In genomic region chr7:38177621-38178003, GRCh38 we compare ENCODE assay signal across 8 cellular contexts. TPM values are rescaled to one million over a fixed set of nuclear protein-coding genes. Genes with fewer than 3 reads are reported as not detected.
DNase-seq lines count a peak whose midpoint lies in the region; TF ChIP-seq lines count a peak whose summit lies in the region.

No MANE protein-coding gene starts in this region.

- peak overlapping the region; percentile 31; the same call in 1 of the 2 replicates for H3K9ac ChIP-seq in KMS-11
- no peak overlapping the region for H3K9ac ChIP-seq in neural progenitor cell

- H3K79me2 ChIP-seq in KMS-11 (ENCODE audit: insufficient read depth, low read depth) (no peaks in the 10 kb centered on the region), neural progenitor cell (ENCODE audit: low read depth) (peaks cover 43% of the 10 kb centered on the region)

- H3K27me3 Mint-ChIP-seq in Calu3 (ENCODE audit: unreplicated experiment), result no peaks in the 10 kb centered on the region
- no peaks in the 10 kb centered on the region for H3K27me3 Mint-ChIP-seq in dendritic cell treated with granulocyte-macrophage colony-stimulating factor and Interleukin-4, amounts not matched to agents 40 ng/mL and 50 ng/mL, for 4 days
- peaks cover 3% of the 10 kb centered on the region for H3K27me3 Mint-ChIP-seq in neural progenitor cell (ENCODE audit: insufficient read depth, low read depth)

- intact Hi-C loops in Calu3 (cut with micrococcal nuclease; ENCODE audit: unreplicated experiment) (loop anchor here (2.0 to 5.0 kb wide), 4 partner anchors 40 to 257 kb away; partner anchors contain the start of gene EPDR1), posterior vena cava (cut with DNase I) (no loop called here)
- intact Hi-C loops in dendritic cell treated with granulocyte-macrophage colony-stimulating factor and Interleukin-4, amounts not matched to agents 40 ng/mL and 50 ng/mL, for 4 days (cut with micrococcal nuclease), result no loop called here

- H3K4me1 Mint-ChIP-seq in Calu3 (ENCODE audit: low read depth, unreplicated experiment) (peaks cover 17% of the 10 kb centered on the region), neural progenitor cell (peaks cover 28% of the 10 kb centered on the region)
- H3K4me1 Mint-ChIP-seq in dendritic cell treated with granulocyte-macrophage colony-stimulating factor and Interleukin-4, amounts not matched to agents 40 ng/mL and 50 ng/mL, for 4 days (ENCODE audit: low read depth), result peaks cover 31% of the 10 kb centered on the region

- H3K36me3 Mint-ChIP-seq in Calu3 (ENCODE audit: insufficient read depth, unreplicated experiment), result peaks cover 21% of the 10 kb centered on the region
- peaks cover 8% of the 10 kb centered on the region for H3K36me3 Mint-ChIP-seq in dendritic cell treated with granulocyte-macrophage colony-stimulating factor and Interleukin-4, amounts not matched to agents 40 ng/mL and 50 ng/mL, for 4 days (ENCODE audit: low read depth)
- peaks cover 3% of the 10 kb centered on the region for H3K36me3 Mint-ChIP-seq in neural progenitor cell

- BruUV-seq in Calu3 (replicated peaks; lab: Mats Ljungman, UMichigan), result TSS peak; percentile 99

- no peaks in the 10 kb centered on the region for H3K9me3 Mint-ChIP-seq in Calu3 (ENCODE audit: low read depth, unreplicated experiment)
- no peaks in the 10 kb centered on the region for H3K9me3 Mint-ChIP-seq in dendritic cell treated with granulocyte-macrophage colony-stimulating factor and Interleukin-4, amounts not matched to agents 40 ng/mL and 50 ng/mL, for 4 days
- H3K9me3 Mint-ChIP-seq in neural progenitor cell, result no peaks in the 10 kb centered on the region

- no peaks in the 10 kb centered on the region for H3K36me3 ChIP-seq in KMS-11 (ENCODE audit: insufficient read depth)
- H3K36me3 ChIP-seq in neural progenitor cell, result no peaks in the 10 kb centered on the region

- H3K9me3 ChIP-seq in neural progenitor cell (ENCODE audit: low read depth), result no peaks in the 10 kb centered on the region

- H3K27me3 ChIP-seq in KMS-11 (ENCODE audit: insufficient read depth, low read depth), result no peaks in the 10 kb centered on the region
- H3K27me3 ChIP-seq in neural progenitor cell, result no peaks in the 10 kb centered on the region

- H3K4me3 Mint-ChIP-seq in Calu3 (ENCODE audit: low read depth, unreplicated experiment) (peak overlapping the region; percentile 95), neural progenitor cell (peak overlapping the region; percentile 98)
- H3K4me3 Mint-ChIP-seq in dendritic cell treated with granulocyte-macrophage colony-stimulating factor and Interleukin-4, amounts not matched to agents 40 ng/mL and 50 ng/mL, for 4 days, result peak overlapping the region; percentile 79

- H3K27ac ChIP-seq in KMS-11 (peak overlapping the region; percentile 15; the same call in 1 of the 2 replicates), neural progenitor cell (peak overlapping the region; percentile 73)

- H3K4me1 ChIP-seq in KMS-11 (ENCODE audit: low read depth, poor library complexity, severe bottlenecking), result peaks cover 15% of the 10 kb centered on the region
- peaks cover 7% of the 10 kb centered on the region for H3K4me1 ChIP-seq in neural progenitor cell

- TF ChIP-seq CTCF in Calu3 (IDR thresholded peaks at IDR 0.05; ENCODE audit: unreplicated experiment) (no peak), KMS-11 (conservative IDR thresholded peaks at IDR 0.05; ENCODE audit: low read depth, low read length) (no peak), neural progenitor cell (IDR thresholded peaks at IDR 0.05) (no peak)

- H2AFZ ChIP-seq in KMS-11 (ENCODE audit: low read depth) (peak overlapping the region; percentile 96), neural progenitor cell (replicated peaks) (peak overlapping the region; percentile 18)

- H4K20me1 ChIP-seq in KMS-11 (ENCODE audit: insufficient read depth) (no peaks in the 10 kb centered on the region), neural progenitor cell (ENCODE audit: low read depth) (peaks cover 4% of the 10 kb centered on the region)

- no peak overlapping the region for H3K4me3 ChIP-seq in KMS-11 (IDR thresholded peaks at IDR 0.05; ENCODE audit: insufficient read depth, low read depth, low read length)
- H3K4me3 ChIP-seq in neural progenitor cell, result peak overlapping the region; percentile 41

- peaks cover 8% of the 10 kb centered on the region for H3F3A ChIP-seq in neural progenitor cell (ENCODE audit: low read depth)

- DNase-seq in Calu3, result no peak
- DNase-seq in neural progenitor cell (ENCODE audit: low spot score), result no peak
- no peak for DNase-seq in amygdala (lab: John Stamatoyannopoulos, UW)
- DNase-seq in activated effector memory CD4-positive, alpha-beta T cell treated with Interleukin-2 at 50 U/mL for 16 hours, result no peak
- no peak for DNase-seq in stimulated activated naive CD4-positive, alpha-beta T cell (lab: John Stamatoyannopoulos, UW)
- DNase-seq in posterior vena cava (ENCODE audit: low spot score), result no peak

- H3K27ac Mint-ChIP-seq in Calu3 (ENCODE audit: unreplicated experiment), result peak overlapping the region; percentile 90
- peak overlapping the region; percentile 89 for H3K27ac Mint-ChIP-seq in dendritic cell treated with granulocyte-macrophage colony-stimulating factor and Interleukin-4, amounts not matched to agents 40 ng/mL and 50 ng/mL, for 4 days
- H3K27ac Mint-ChIP-seq in neural progenitor cell, result peak overlapping the region; percentile 99

- H3K4me2 ChIP-seq in KMS-11 (peak overlapping the region; percentile 44), neural progenitor cell (peak overlapping the region; percentile 68)

- CTCF ChIA-PET in Calu3 (lab: Charles Lee), result interaction anchor here (0.7 to 1.4 kb wide), 9 partner anchors 8 to 276 kb away, joined by 3 to 12 read pairs (median 4); partner anchors contain the start of gene SFRP4

RNA-seq across cellular contexts. Expression of gene STARD3NL, which starts 0.4 kb away (rescaled TPM):
- total RNA-seq in Calu3 (2022), result 60.7 and 66.4 TPM in 2 replicates
- total RNA-seq in neural progenitor cell (ENCODE audit: low replicate concordance), result 99.0 and 121 TPM in 2 replicates
- 10 to 100 TPM; 37.0 to 41.8 TPM for total RNA-seq in posterior vena cava
